8 cellular contexts compared by ENCODE assay signal in genomic region chr11:119094816-119095065, GRCh38.
DNase-seq lines count a peak whose midpoint lies in the region; ATAC-seq and TF ChIP-seq lines count a peak whose summit lies in the region.

No MANE protein-coding gene starts in this region.

- ATAC-seq in GM18517 (IDR thresholded peaks at IDR 0.05; ENCODE audit: unreplicated experiment) (peak; percentile 29), HG02981 (IDR thresholded peaks at IDR 0.05; ENCODE audit: unreplicated experiment) (peak; percentile 30)

- TF ChIP-seq CTCF in C4-2B (conservative IDR thresholded peaks at IDR 0.05) = peak; percentile 79

- peak overlapping the region; percentile 98 for H3K27ac ChIP-seq in C4-2B

- DNase-seq in RPMI8226 = peak; percentile 78
- peak; percentile 82 for DNase-seq in cerebellar cortex (ENCODE audit: low spot score)
- peak; percentile 88 for DNase-seq in kidney tubule cell (ENCODE audit: low spot score)
- DNase-seq in stimulated activated CD4-positive, alpha-beta T cell treated with anti-CD3 and anti-CD28 coated beads, Interleukin-4, amount 100 ng/mL, for 1 hour = peak; percentile 57
- DNase-seq in cortex of kidney (lab: John Stamatoyannopoulos, UW) = no peak
